19 cellular contexts compared by ENCODE assay signal in genomic region chr5:14673443-14673842, GRCh38. TPM values are rescaled to one million over a fixed set of nuclear protein-coding genes. Genes with fewer than 3 reads are reported as not detected.
DNase-seq lines count a peak whose midpoint lies in the region; ATAC-seq and TF ChIP-seq lines count a peak whose summit lies in the region.
"Had no signal": no experiment of that assay in that cellular context is flagged by ENCODE, and none has a peak within 500 bp of the region (broad histone marks: within the 10 kb centered on the region; RNA-seq: fewer than 3 reads in every experiment).

No MANE protein-coding gene starts in this region.

- H3K4me3 ChIP-seq in right atrium auricular region: no peak overlapping the region
- H3K4me3 ChIP-seq: A549; BLaER1 treated with 17β-estradiol and CSF1 and Interleukin-3, amounts not matched to agents 10 nM and 100 nM had no signal

- H3K9me3 Mint-ChIP-seq in activated CD4-positive, alpha-beta memory T cell treated with anti-CD3 and anti-CD28 coated beads for 36 hours: no peaks in the 10 kb centered on the region
- H3K9me3 Mint-ChIP-seq in activated CD4-positive, alpha-beta memory T cell treated with anti-CD3 and anti-CD28 coated beads, Interleukin-2, amount 10 ng/mL, durations not matched to agents 7 days and 5 days: no peaks in the 10 kb centered on the region
- H3K9me3 Mint-ChIP-seq in Calu3 (ENCODE audit: low read depth, unreplicated experiment): no peaks in the 10 kb centered on the region
- no peaks in the 10 kb centered on the region for H3K9me3 Mint-ChIP-seq in T-cell
- H3K9me3 Mint-ChIP-seq in natural killer cell: no peaks in the 10 kb centered on the region
- H3K9me3 Mint-ChIP-seq: H9 had no signal

- H3K27ac Mint-ChIP-seq in activated CD4-positive, alpha-beta memory T cell treated with anti-CD3 and anti-CD28 coated beads for 36 hours: peak overlapping the region; percentile 40
- H3K27ac Mint-ChIP-seq in activated CD4-positive, alpha-beta memory T cell treated with anti-CD3 and anti-CD28 coated beads, Interleukin-2, amount 10 ng/mL, durations not matched to agents 7 days and 5 days: no peak overlapping the region
- H3K27ac Mint-ChIP-seq in Calu3 (ENCODE audit: unreplicated experiment): peak overlapping the region; percentile 24
- H3K27ac Mint-ChIP-seq in T-cell: peak overlapping the region; percentile 76 to 78
- peak overlapping the region; percentile 17 to 71 for H3K27ac Mint-ChIP-seq in natural killer cell

- CTCF ChIA-PET in activated CD4-positive, alpha-beta memory T cell treated with anti-CD3 and anti-CD28 coated beads for 36 hours (lab: Charles Lee): interaction anchor here (2.6 to 6.9 kb wide), 2 partner anchors 12 to 25 kb away, joined by 7 to 37 read pairs; no protein-coding TSS in a partner anchor
- CTCF ChIA-PET in activated CD4-positive, alpha-beta memory T cell treated with anti-CD3 and anti-CD28 coated beads, Interleukin-2, amount 10 ng/mL, durations not matched to agents 7 days and 5 days (lab: Charles Lee): interaction anchor here (1.0 kb wide), 2 partner anchors 10 to 25 kb away, joined by 3 read pairs; partner anchors contain the start of gene OTULIN
- CTCF ChIA-PET in Calu3 (lab: Charles Lee): no interaction called here
- CTCF ChIA-PET in T-cell (lab: Charles Lee): interaction anchor here (1.2 to 1.7 kb wide), 3 partner anchors 12 to 54 kb away, joined by 3 to 6 read pairs (median 5); no protein-coding TSS in a partner anchor

- H3K36me3 Mint-ChIP-seq in activated CD4-positive, alpha-beta memory T cell treated with anti-CD3 and anti-CD28 coated beads for 36 hours: peaks cover 14% of the 10 kb centered on the region
- H3K36me3 Mint-ChIP-seq in activated CD4-positive, alpha-beta memory T cell treated with anti-CD3 and anti-CD28 coated beads, Interleukin-2, amount 10 ng/mL, durations not matched to agents 7 days and 5 days (ENCODE audit: low read depth): peaks cover 47% of the 10 kb centered on the region
- H3K36me3 Mint-ChIP-seq in Calu3 (ENCODE audit: insufficient read depth, unreplicated experiment): peaks cover 14% of the 10 kb centered on the region
- H3K36me3 Mint-ChIP-seq in T-cell: peaks cover 25% of the 10 kb centered on the region
- H3K36me3 Mint-ChIP-seq in natural killer cell: no peaks in the 10 kb centered on the region

- no peak overlapping the region for H3K4me3 Mint-ChIP-seq in activated CD4-positive, alpha-beta memory T cell treated with anti-CD3 and anti-CD28 coated beads for 36 hours
- no peak overlapping the region for H3K4me3 Mint-ChIP-seq in activated CD4-positive, alpha-beta memory T cell treated with anti-CD3 and anti-CD28 coated beads, Interleukin-2, amount 10 ng/mL, durations not matched to agents 7 days and 5 days
- no peak overlapping the region for H3K4me3 Mint-ChIP-seq in Calu3 (ENCODE audit: low read depth, unreplicated experiment)
- H3K4me3 Mint-ChIP-seq in T-cell: no peak overlapping the region
- peak overlapping the region; percentile 47 for H3K4me3 Mint-ChIP-seq in natural killer cell
- H3K4me3 Mint-ChIP-seq: H9 had no signal

- ATAC-seq in T-cell (replicated peaks in 1 of 4) (no peak), natural killer cell (no peak)
- ATAC-seq: A549 had no signal

- no peaks in the 10 kb centered on the region for H3K27me3 Mint-ChIP-seq in activated CD4-positive, alpha-beta memory T cell treated with anti-CD3 and anti-CD28 coated beads for 36 hours
- H3K27me3 Mint-ChIP-seq in activated CD4-positive, alpha-beta memory T cell treated with anti-CD3 and anti-CD28 coated beads, Interleukin-2, amount 10 ng/mL, durations not matched to agents 7 days and 5 days: no peaks in the 10 kb centered on the region
- no peaks in the 10 kb centered on the region for H3K27me3 Mint-ChIP-seq in Calu3 (ENCODE audit: unreplicated experiment)
- H3K27me3 Mint-ChIP-seq in T-cell: no peaks in the 10 kb centered on the region
- H3K27me3 Mint-ChIP-seq in natural killer cell (ENCODE audit: low read depth in 2 of 2): no peaks in the 10 kb centered on the region

- peaks cover 89% of the 10 kb centered on the region for H3K4me1 Mint-ChIP-seq in activated CD4-positive, alpha-beta memory T cell treated with anti-CD3 and anti-CD28 coated beads for 36 hours (ENCODE audit: low read depth)
- H3K4me1 Mint-ChIP-seq in activated CD4-positive, alpha-beta memory T cell treated with anti-CD3 and anti-CD28 coated beads, Interleukin-2, amount 10 ng/mL, durations not matched to agents 7 days and 5 days: peaks cover 88% of the 10 kb centered on the region
- H3K4me1 Mint-ChIP-seq in Calu3 (ENCODE audit: low read depth, unreplicated experiment) (peaks cover 71% of the 10 kb centered on the region), T-cell (peaks cover 89 to 95% (median 91%) of the 10 kb centered on the region in 3 donors), natural killer cell (peaks cover 77 to 81% of the 10 kb centered on the region in 2 donors)

- POLR2A ChIA-PET in activated CD4-positive, alpha-beta memory T cell treated with anti-CD3 and anti-CD28 coated beads for 36 hours (lab: Charles Lee): interaction anchor here (0.6 kb wide), 1 partner anchor 285 kb away, joined by 3 read pairs; no protein-coding TSS in a partner anchor
- POLR2A ChIA-PET in activated CD4-positive, alpha-beta memory T cell treated with anti-CD3 and anti-CD28 coated beads, Interleukin-2, amount 10 ng/mL, durations not matched to agents 7 days and 5 days (lab: Charles Lee): interaction anchor here (1.0 to 2.5 kb wide), 2 partner anchors 10 to 316 kb away, joined by 3 to 8 read pairs; partner anchors contain the start of gene OTULIN
- POLR2A ChIA-PET in T-cell (lab: Charles Lee): interaction anchor here (0.5 to 1.4 kb wide), 2 partner anchors 9 to 13 kb away, joined by 3 to 7 read pairs; no protein-coding TSS in a partner anchor

- peaks cover 0 to 65% of the 10 kb centered on the region in 2 donors for H3K4me1 ChIP-seq in right atrium auricular region

- H3K27me3 ChIP-seq in right atrium auricular region: no peaks in the 10 kb centered on the region
- H3K27me3 ChIP-seq: BLaER1 treated with 17β-estradiol and CSF1 and Interleukin-3, amounts not matched to agents 10 nM and 100 nM had no signal

- intact Hi-C loops in activated CD4-positive, alpha-beta memory T cell treated with anti-CD3 and anti-CD28 coated beads for 36 hours (cut with micrococcal nuclease): loop anchor here (5.0 kb wide), 1 partner anchor 1944 kb away; the partner anchor contains the start of gene RETREG1
- intact Hi-C loops in Calu3 (cut with micrococcal nuclease; ENCODE audit: unreplicated experiment): no loop called here
- intact Hi-C loops in natural killer cell (cut with micrococcal nuclease): no loop called here

- H3K27ac ChIP-seq in right atrium auricular region: peak overlapping the region in 1 of 2 donors; percentile 40
- H3K27ac ChIP-seq: A549 had no signal

- TF ChIP-seq CTCF in Calu3 (IDR thresholded peaks at IDR 0.05; ENCODE audit: unreplicated experiment) (no peak), natural killer cell (IDR thresholded peaks at IDR 0.05) (no peak), right atrium auricular region (IDR thresholded peaks at IDR 0.05) (no peak)

- H3K9me3 ChIP-seq in right atrium auricular region: no peaks in the 10 kb centered on the region
- H3K9me3 ChIP-seq: A549; BLaER1 treated with 17β-estradiol and CSF1 and Interleukin-3, amounts not matched to agents 10 nM and 100 nM; Caco-2 had no signal

- H3K36me3 ChIP-seq in right atrium auricular region: no peaks in the 10 kb centered on the region

- no peak for DNase-seq in activated CD4-positive, alpha-beta memory T cell treated with anti-CD3 and anti-CD28 coated beads for 36 hours
- no peak for DNase-seq in activated CD4-positive, alpha-beta memory T cell treated with anti-CD3 and anti-CD28 coated beads, Interleukin-2, amount 10 ng/mL, durations not matched to agents 7 days and 5 days
- no peak for DNase-seq in Calu3
- no peak for DNase-seq in T-cell
- no peak for DNase-seq in natural killer cell
- DNase-seq in occipital lobe (lab: John Stamatoyannopoulos, UW): no peak
- no peak for DNase-seq in D341Med (ENCODE audit: low spot score)
- DNase-seq in right atrium auricular region (ENCODE audit: low spot score): no peak
- DNase-seq: Caco-2, DMS53, H9, NCI-H1417, NCI-H187 treated with DMSO at 0.1 percent for 48 hours, NCI-H345, NCI-H526 treated with DMSO at 0.1 percent for 48 hours, RPMI8226, SIG-M5 had no signal

- BruUV-seq in Calu3 (replicated peaks; lab: Mats Ljungman, UMichigan): no TSS peak

RNA-seq across cellular contexts. Expression of gene OTULIN, which starts 8.9 kb away (rescaled TPM):
- 10 to 100 TPM; 53.3 to 53.6 TPM for total RNA-seq in activated CD4-positive, alpha-beta memory T cell treated with anti-CD3 and anti-CD28 coated beads for 36 hours
- 10 to 100 TPM; 69.6 to 71.7 TPM for total RNA-seq in activated CD4-positive, alpha-beta memory T cell treated with anti-CD3 and anti-CD28 coated beads, Interleukin-2, amount 10 ng/mL, durations not matched to agents 7 days and 5 days
- total RNA-seq in Calu3 (2022): 35.7 and 36.0 TPM in 2 replicates
- 10 to 100 TPM; 57.6 to 67.1 (median 61.2) TPM for total RNA-seq in T-cell
- total RNA-seq in natural killer cell: 100 to 1,000 TPM in 2 of 3 donors, 10 to 100 TPM in 1; 96.5 to 166 (median 102) TPM
- total RNA-seq in occipital lobe: 12.8 TPM
- total RNA-seq in right atrium auricular region: 10 to 100 TPM; 13.9 to 29.9 TPM
